25 cellular contexts compared by ENCODE assay signal in the genomic region with DNA sequence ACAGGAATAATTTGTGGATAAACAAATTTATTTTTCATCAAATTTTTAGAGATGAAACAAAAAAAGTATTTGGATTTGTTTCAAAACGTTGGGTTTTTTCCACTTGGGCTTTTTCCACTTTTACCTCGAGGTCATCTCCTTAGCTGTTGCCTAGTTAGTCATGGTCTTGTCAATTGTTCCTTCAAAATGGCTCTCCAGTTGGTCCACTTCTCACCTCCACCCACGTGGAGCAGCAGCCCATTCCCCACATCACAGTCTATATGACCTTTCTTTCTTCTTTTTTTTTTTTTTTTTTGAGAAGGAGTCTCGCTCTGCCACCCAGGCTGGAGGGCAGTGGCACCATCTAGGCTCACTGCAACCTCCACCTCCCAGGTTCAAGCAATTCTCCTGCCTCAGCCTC. TPM values are rescaled to one million over a fixed set of nuclear protein-coding genes. Genes with fewer than 3 reads are reported as not detected.
DNase-seq lines count a peak whose midpoint lies in the region; ATAC-seq and TF ChIP-seq lines count a peak whose summit lies in the region.
"Had no signal": no experiment of that assay in that cellular context is flagged by ENCODE, and none has a peak within 500 bp of the region (broad histone marks: within the 10 kb centered on the region; RNA-seq: fewer than 3 reads in every experiment).

No MANE protein-coding gene starts in this region.

- H3K9me3 ChIP-seq in HEK293 (ENCODE audit: control insufficient read depth, insufficient read depth, low read depth, low read length) (no peaks in the 10 kb centered on the region), T-helper 17 cell (ENCODE audit: control insufficient read depth, low read length, poor library complexity, severe bottlenecking) (no peaks in the 10 kb centered on the region), Karpas-422 (ENCODE audit: low read length) (no peaks in the 10 kb centered on the region)
- H3K9me3 ChIP-seq: A549; BE2C; BLaER1 treated with 17β-estradiol and CSF1 and Interleukin-3, amounts not matched to agents 10 nM and 100 nM had no signal

- H3K27me3 Mint-ChIP-seq in activated naive CD8-positive, alpha-beta T cell treated with anti-CD3 and anti-CD28 coated beads, Interleukin-2, amount 50 U/mL, for 24 hours = peaks cover 43% of the 10 kb centered on the region
- H3K27me3 Mint-ChIP-seq in activated naive CD8-positive, alpha-beta T cell treated with anti-CD3 and anti-CD28 coated beads for 36 hours = peaks cover 61% of the 10 kb centered on the region
- peaks cover 46% of the 10 kb centered on the region for H3K27me3 Mint-ChIP-seq in stimulated activated naive CD8-positive, alpha-beta T cell treated with anti-CD3 and anti-CD28 coated beads, Interleukin-15, Interleukin-2, amounts not matched to agents 100 ng/mL and 50 ng/mL, for 24 hours
- H3K27me3 Mint-ChIP-seq in T-helper 17 cell = peaks cover 25% of the 10 kb centered on the region

- H3K36me3 ChIP-seq in HEK293 (ENCODE audit: control insufficient read depth in 2 of 2, insufficient read depth in 1 of 2, low read length in 2 of 2) (no peaks in the 10 kb centered on the region), Karpas-422 (ENCODE audit: insufficient read depth, low read length) (no peaks in the 10 kb centered on the region)
- H3K36me3 ChIP-seq: BE2C had no signal

- H3K27me3 ChIP-seq in Karpas-422 (ENCODE audit: low read length) = no peaks in the 10 kb centered on the region

- H3K4me1 ChIP-seq in HEK293 (ENCODE audit: control insufficient read depth, insufficient read depth, low read length) (0 out of 2 replicates have a peak, but pooled peaks cover 2% of the 10 kb centered on the region), Karpas-422 (ENCODE audit: low read length) (peaks cover 8% of the 10 kb centered on the region)
- H3K4me1 ChIP-seq: BE2C had no signal

- no peak overlapping the region for H2AFZ ChIP-seq in Karpas-422 (ENCODE audit: low read length)
- H2AFZ ChIP-seq: GM23248 had no signal

- TF ChIP-seq CTCF in HEK293 (tag by site-specific recombination; IDR thresholded peaks at IDR 0.05) (no peak), VCaP (conservative IDR thresholded peaks at IDR 0.05) (no peak)

- H3K9ac ChIP-seq in Karpas-422 (ENCODE audit: low read length) = no peak overlapping the region
- H3K9ac ChIP-seq: BLaER1 treated with 17β-estradiol and CSF1 and Interleukin-3, amounts not matched to agents 10 nM and 100 nM; GM23248 had no signal

- H3K9me2 ChIP-seq in Karpas-422 (replicated peaks; ENCODE audit: insufficient read depth, low read length) = no peaks in the 10 kb centered on the region

- no peaks in the 10 kb centered on the region for H3K9me3 Mint-ChIP-seq in activated naive CD8-positive, alpha-beta T cell treated with anti-CD3 and anti-CD28 coated beads, Interleukin-2, amount 50 U/mL, for 24 hours
- no peaks in the 10 kb centered on the region for H3K9me3 Mint-ChIP-seq in activated naive CD8-positive, alpha-beta T cell treated with anti-CD3 and anti-CD28 coated beads for 36 hours
- H3K9me3 Mint-ChIP-seq in stimulated activated naive CD8-positive, alpha-beta T cell treated with anti-CD3 and anti-CD28 coated beads, Interleukin-15, Interleukin-2, amounts not matched to agents 100 ng/mL and 50 ng/mL, for 24 hours = no peaks in the 10 kb centered on the region
- H3K9me3 Mint-ChIP-seq: CD4-positive, alpha-beta T cell; CD8-positive, alpha-beta memory T cell; HFFc6 had no signal

- no peaks in the 10 kb centered on the region for H3K36me3 Mint-ChIP-seq in activated naive CD8-positive, alpha-beta T cell treated with anti-CD3 and anti-CD28 coated beads, Interleukin-2, amount 50 U/mL, for 24 hours (ENCODE audit: low read depth)
- no peaks in the 10 kb centered on the region for H3K36me3 Mint-ChIP-seq in activated naive CD8-positive, alpha-beta T cell treated with anti-CD3 and anti-CD28 coated beads for 36 hours
- H3K36me3 Mint-ChIP-seq in stimulated activated naive CD8-positive, alpha-beta T cell treated with anti-CD3 and anti-CD28 coated beads, Interleukin-15, Interleukin-2, amounts not matched to agents 100 ng/mL and 50 ng/mL, for 24 hours (ENCODE audit: low read depth) = peaks cover 3% of the 10 kb centered on the region
- H3K36me3 Mint-ChIP-seq in T-helper 17 cell (ENCODE audit: low read depth) = no peaks in the 10 kb centered on the region
- H3K36me3 Mint-ChIP-seq: CD8-positive, alpha-beta memory T cell had no signal

- no peaks in the 10 kb centered on the region for H4K20me1 ChIP-seq in Karpas-422 (ENCODE audit: insufficient read depth, low read depth, low read length)

- no peak for DNase-seq in activated naive CD8-positive, alpha-beta T cell treated with anti-CD3 and anti-CD28 coated beads, Interleukin-2, amount 50 U/mL, for 24 hours
- no peak for DNase-seq in activated naive CD8-positive, alpha-beta T cell treated with anti-CD3 and anti-CD28 coated beads for 36 hours
- DNase-seq in T-helper 17 cell = no peak
- no peak for DNase-seq in Karpas-422
- DNase-seq: 8988T; ACHN; AML-193; BE2C; CD4-positive, alpha-beta T cell; CD8-positive, alpha-beta memory T cell; DMS 273 treated with DMSO at 0.1 percent for 48 hours; DMS79; EL; GDM1; GM23248; H7; HCEC 1CT; HFFc6 had no signal

- no peaks in the 10 kb centered on the region for H3K79me2 ChIP-seq in Karpas-422 (ENCODE audit: low read length)

- no peak overlapping the region for H3K4me2 ChIP-seq in Karpas-422 (ENCODE audit: low read depth, low read length, poor library complexity, severe bottlenecking)
- H3K4me2 ChIP-seq: A549; BLaER1 treated with 17β-estradiol and CSF1 and Interleukin-3, amounts not matched to agents 10 nM and 100 nM had no signal

- H3K27ac ChIP-seq in HEK293 (ENCODE audit: extremely low read depth, low read depth, low read length) (no peak overlapping the region), VCaP (peak overlapping the region; percentile 47; the same call in 1 of the 2 replicates), Karpas-422 (ENCODE audit: low read length) (no peak overlapping the region)
- H3K27ac ChIP-seq: A549; BLaER1 treated with 17β-estradiol and CSF1 and Interleukin-3, amounts not matched to agents 10 nM and 100 nM; GM23248 had no signal

- CTCF ChIA-PET in HEK293 (lab: Yijun Ruan, JAX) = interaction anchor here (2.3 kb wide), 1 partner anchor 27 kb away, joined by 8 read pairs; no protein-coding TSS in a partner anchor

- ATAC-seq in activated naive CD8-positive, alpha-beta T cell treated with anti-CD3 and anti-CD28 coated beads, Interleukin-2, amount 50 U/mL, for 24 hours = peak; percentile 65
- ATAC-seq in T-helper 17 cell = no peak
- ATAC-seq: A549, GM12878 had no signal

- H3K4me3 ChIP-seq in HEK293 (ENCODE audit: low read depth, low read length) (no peak overlapping the region), Karpas-422 (ENCODE audit: low read length) (no peak overlapping the region)
- H3K4me3 ChIP-seq: A549; BLaER1 treated with 17β-estradiol and CSF1 and Interleukin-3, amounts not matched to agents 10 nM and 100 nM; GM12878; GM23248 had no signal

- H3K27ac Mint-ChIP-seq in activated naive CD8-positive, alpha-beta T cell treated with anti-CD3 and anti-CD28 coated beads, Interleukin-2, amount 50 U/mL, for 24 hours = peak overlapping the region; percentile 31
- H3K27ac Mint-ChIP-seq in activated naive CD8-positive, alpha-beta T cell treated with anti-CD3 and anti-CD28 coated beads for 36 hours = no peak overlapping the region
- H3K27ac Mint-ChIP-seq in stimulated activated naive CD8-positive, alpha-beta T cell treated with anti-CD3 and anti-CD28 coated beads, Interleukin-15, Interleukin-2, amounts not matched to agents 100 ng/mL and 50 ng/mL, for 24 hours = peak overlapping the region; percentile 66
- no peak overlapping the region for H3K27ac Mint-ChIP-seq in T-helper 17 cell
- H3K27ac Mint-ChIP-seq: CD14-positive monocyte; CD4-positive, alpha-beta T cell; CD8-positive, alpha-beta memory T cell; HFFc6 had no signal

- peaks cover 17% of the 10 kb centered on the region for H3K4me1 Mint-ChIP-seq in activated naive CD8-positive, alpha-beta T cell treated with anti-CD3 and anti-CD28 coated beads, Interleukin-2, amount 50 U/mL, for 24 hours
- H3K4me1 Mint-ChIP-seq in activated naive CD8-positive, alpha-beta T cell treated with anti-CD3 and anti-CD28 coated beads for 36 hours = peaks cover 4% of the 10 kb centered on the region
- H3K4me1 Mint-ChIP-seq in stimulated activated naive CD8-positive, alpha-beta T cell treated with anti-CD3 and anti-CD28 coated beads, Interleukin-15, Interleukin-2, amounts not matched to agents 100 ng/mL and 50 ng/mL, for 24 hours (ENCODE audit: low read depth) = peaks cover 10% of the 10 kb centered on the region
- H3K4me1 Mint-ChIP-seq in T-helper 17 cell = peaks cover 3% of the 10 kb centered on the region

- H3K4me3 Mint-ChIP-seq in activated naive CD8-positive, alpha-beta T cell treated with anti-CD3 and anti-CD28 coated beads, Interleukin-2, amount 50 U/mL, for 24 hours = peak overlapping the region; percentile 42
- no peak overlapping the region for H3K4me3 Mint-ChIP-seq in activated naive CD8-positive, alpha-beta T cell treated with anti-CD3 and anti-CD28 coated beads for 36 hours
- peak overlapping the region; percentile 7 for H3K4me3 Mint-ChIP-seq in stimulated activated naive CD8-positive, alpha-beta T cell treated with anti-CD3 and anti-CD28 coated beads, Interleukin-15, Interleukin-2, amounts not matched to agents 100 ng/mL and 50 ng/mL, for 24 hours
- H3K4me3 Mint-ChIP-seq in T-helper 17 cell = no peak overlapping the region
- H3K4me3 Mint-ChIP-seq: CD4-positive, alpha-beta T cell; CD8-positive, alpha-beta memory T cell; HFFc6 had no signal

- POLR2A ChIA-PET in HEK293 (lab: Yijun Ruan, JAX) = interaction anchor here (0.7 kb wide), 1 partner anchor 31 kb away, joined by 7 read pairs; no protein-coding TSS in a partner anchor

TF ChIP-seq in HEK293, 187 proteins besides CTCF, POLR2A, EP300 and RAD21 (continues in another document):
- TF ChIP-seq ZNF302 (tag by site-specific recombination; IDR thresholded peaks at IDR 0.05; ENCODE audit: low read depth) = no peak
- TF ChIP-seq ZFHX2 (tag by site-specific recombination; conservative IDR thresholded peaks at IDR 0.05) = 0 out of 2 replicates have a peak, but pooled peaks have one; percentile 18
- TF ChIP-seq ZNF501 (tag by site-specific recombination; IDR thresholded peaks at IDR 0.05) = no peak
- TF ChIP-seq ZNF354C (tag by site-specific recombination; IDR thresholded peaks at IDR 0.05; ENCODE audit: borderline replicate concordance, low read depth) = no peak
- no peak for TF ChIP-seq ZNF529 (tag by site-specific recombination; IDR thresholded peaks at IDR 0.05; ENCODE audit: insufficient replicate concordance)

RNA-seq across cellular contexts. Expression of a gene that starts 6.7 kb away (rescaled TPM):
- 1 to 10 TPM; 1.8 to 2.9 TPM for total RNA-seq in activated naive CD8-positive, alpha-beta T cell treated with anti-CD3 and anti-CD28 coated beads for 36 hours
- total RNA-seq in T-helper 17 cell = 1 to 10 TPM in 1 of 2 donors, under 1 TPM in 1; 0.37 to 1.3 TPM
- total RNA-seq in Karpas-422 (2014; rRNA removed; shearing (Covaris generic); ENCODE audit: low replicate concordance) = 0.36 and 0.60 TPM in 2 replicates

RNA-seq across cellular contexts. Expression of a gene that starts 36.4 kb away (rescaled TPM):
- 10 to 100 TPM; 70.7 to 74.0 TPM for total RNA-seq in activated naive CD8-positive, alpha-beta T cell treated with anti-CD3 and anti-CD28 coated beads for 36 hours
- total RNA-seq in T-helper 17 cell = 10 to 100 TPM; 39.5 to 41.4 TPM
- 76.9 and 94.4 TPM in 2 replicates for total RNA-seq in Karpas-422 (2014; rRNA removed; shearing (Covaris generic); ENCODE audit: low replicate concordance)

RNA-seq across cellular contexts. Expression of a gene that starts 41.2 kb away (rescaled TPM):
- total RNA-seq in activated naive CD8-positive, alpha-beta T cell treated with anti-CD3 and anti-CD28 coated beads for 36 hours = 10 to 100 TPM; 58.8 to 62.0 TPM
- 10 to 100 TPM; 43.7 to 45.6 TPM for total RNA-seq in T-helper 17 cell
- total RNA-seq in Karpas-422 (2014; rRNA removed; shearing (Covaris generic); ENCODE audit: low replicate concordance) = 22.0 and 48.5 TPM in 2 replicates

Comparison
In these comparisons a context has a peak if more than half of its experiments do, and no peak if none do; other contexts are left out.
1. H3K27ac Mint-ChIP-seq: peak in activated naive CD8-positive, alpha-beta T cell treated with anti-CD3 and anti-CD28 coated beads, Interleukin-2, amount 50 U/mL, for 24 hours (single experiment) and stimulated activated naive CD8-positive, alpha-beta T cell treated with anti-CD3 and anti-CD28 coated beads, Interleukin-15, Interleukin-2, amounts not matched to agents 100 ng/mL and 50 ng/mL, for 24 hours (single experiment); none in activated naive CD8-positive, alpha-beta T cell treated with anti-CD3 and anti-CD28 coated beads for 36 hours (single experiment) and T-helper 17 cell (single experiment).
2. H3K4me3 Mint-ChIP-seq: peak in activated naive CD8-positive, alpha-beta T cell treated with anti-CD3 and anti-CD28 coated beads, Interleukin-2, amount 50 U/mL, for 24 hours (single experiment) and stimulated activated naive CD8-positive, alpha-beta T cell treated with anti-CD3 and anti-CD28 coated beads, Interleukin-15, Interleukin-2, amounts not matched to agents 100 ng/mL and 50 ng/mL, for 24 hours (single experiment); none in activated naive CD8-positive, alpha-beta T cell treated with anti-CD3 and anti-CD28 coated beads for 36 hours (single experiment) and T-helper 17 cell (single experiment).